Comparison of ENCODE assay signal across 1 cellular context in the genomic region with DNA sequence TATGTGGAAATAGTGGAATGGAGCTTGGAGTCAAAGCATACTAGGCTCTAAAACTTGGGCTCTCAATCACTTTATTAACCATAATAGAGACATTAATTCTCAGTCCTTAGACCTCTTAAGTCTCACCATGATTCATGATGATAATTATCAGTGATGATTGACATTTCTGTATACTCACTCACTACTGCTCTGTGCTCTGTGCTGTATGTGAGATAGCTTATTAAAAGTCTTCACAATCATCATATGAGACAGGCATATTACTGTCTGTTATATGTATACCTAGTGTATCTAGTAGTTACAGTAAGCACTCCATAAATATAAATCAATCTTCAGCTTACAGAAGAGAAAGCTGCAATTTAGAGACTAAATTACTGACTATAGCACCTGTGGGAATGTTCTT.
TF ChIP-seq lines count a peak whose summit lies in the region.

No MANE protein-coding gene starts in this region.

TF ChIP-seq in endothelial cell of umbilical vein, 7 proteins besides CTCF, POLR2A, EP300 and RAD21:
- TF ChIP-seq POLR2AphosphoS5 (IDR thresholded peaks at IDR 0.05; ENCODE audit: insufficient read depth, low read depth, low read length) (no peak), GATA2 (IDR thresholded peaks at IDR 0.05; ENCODE audit: insufficient read depth, insufficient read length, low read depth, low read length) (no peak)
- TF ChIP-seq, protein P1, sequence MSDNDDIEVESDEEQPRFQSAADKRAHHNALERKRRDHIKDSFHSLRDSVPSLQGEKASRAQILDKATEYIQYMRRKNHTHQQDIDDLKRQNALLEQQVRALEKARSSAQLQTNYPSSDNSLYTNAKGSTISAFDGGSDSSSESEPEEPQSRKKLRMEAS (IDR thresholded peaks at IDR 0.05; ENCODE audit: insufficient read depth, insufficient read length) = no peak
TF ChIP-seq in endothelial cell of umbilical vein: peak in this region for 0.
